In genomic region chr3:44175070-44175469, GRCh38 we compare ENCODE assay signal across 22 cellular contexts.
DNase-seq lines count a peak whose midpoint lies in the region; ATAC-seq and TF ChIP-seq lines count a peak whose summit lies in the region.
"Had no signal": no experiment of that assay in that cellular context is flagged by ENCODE, and none has a peak within 500 bp of the region (broad histone marks: within the 10 kb centered on the region; RNA-seq: fewer than 3 reads in every experiment).

No MANE protein-coding gene starts in this region.

- intact Hi-C loops in left colon (cut with DNase I, micrococcal nuclease) (no loop called here), heart left ventricle (cut with DNase I) (no loop called here)

- no peaks in the 10 kb centered on the region for H3K4me1 ChIP-seq in heart left ventricle
- H3K4me1 ChIP-seq: BE2C; BLaER1 treated with 17β-estradiol and CSF1 and Interleukin-3, amounts not matched to agents 10 nM and 100 nM had no signal

- H3K4me3 ChIP-seq in LNCaP clone FGC (ENCODE audit: low read depth, low read length) (no peak overlapping the region), heart left ventricle (no peak overlapping the region)
- H3K4me3 ChIP-seq: BLaER1 treated with 17β-estradiol and CSF1 and Interleukin-3, amounts not matched to agents 10 nM and 100 nM; GM12878; GM23338 had no signal

- no peaks in the 10 kb centered on the region for H3K9me3 ChIP-seq in heart left ventricle
- H3K9me3 ChIP-seq: BE2C had no signal

- H3K36me3 ChIP-seq in heart left ventricle: no peaks in the 10 kb centered on the region
- H3K36me3 ChIP-seq: BE2C; BLaER1 treated with 17β-estradiol and CSF1 and Interleukin-3, amounts not matched to agents 10 nM and 100 nM had no signal

- H3K27ac ChIP-seq in heart left ventricle: no peak overlapping the region
- H3K27ac ChIP-seq: 22Rv1; BLaER1 treated with 17β-estradiol and CSF1 and Interleukin-3, amounts not matched to agents 10 nM and 100 nM had no signal

- DNase-seq in NCI-H1092 treated with DMSO at 0.1 percent for 48 hours (lab: John Stamatoyannopoulos, UW): peak; percentile 2
- no peak for DNase-seq in NCI-H1092 (lab: John Stamatoyannopoulos, UW)
- peak; percentile 85 for DNase-seq in LNCaP clone FGC (ENCODE audit: low read depth)
- peak; percentile 10 for DNase-seq in NCI-H526 treated with DMSO at 0.1 percent for 48 hours (lab: John Stamatoyannopoulos, UW)
- DNase-seq in left colon: no peak
- no peak for DNase-seq in heart left ventricle
- no peak for DNase-seq in NCI-H1436 (lab: John Stamatoyannopoulos, UW)
- DNase-seq: AML-193; BE2C; CD4-positive, alpha-beta T cell; CD8-positive, alpha-beta memory T cell; DMS 273 treated with DMSO at 0.1 percent for 48 hours; DMS79; EL; GDM1; H9 had no signal

- 54 to 60% (median 57%) methylated on average over 2 of the region's 2 CpGs for WGBS in heart left ventricle, 4 donors

- ATAC-seq in left colon (peak; percentile 80), heart left ventricle (no peak), GM18870 (IDR thresholded peaks at IDR 0.05; ENCODE audit: unreplicated experiment) (no peak)
- ATAC-seq: GM12878, GM23338, HCT116 had no signal

- TF ChIP-seq CTCF in LNCaP clone FGC (IDR thresholded peaks at IDR 0.05; ENCODE audit: control insufficient read depth, extremely low read depth, insufficient read depth) (no peak), heart left ventricle (IDR thresholded peaks at IDR 0.05) (no peak)

- TF ChIP-seq POLR2A in heart left ventricle (IDR thresholded peaks at IDR 0.05): no peak

- peaks cover 0 to 14% (median 0%) of the 10 kb centered on the region in 9 donors for H3K27me3 ChIP-seq in heart left ventricle
- H3K27me3 ChIP-seq: BE2C; BLaER1 treated with 17β-estradiol and CSF1 and Interleukin-3, amounts not matched to agents 10 nM and 100 nM had no signal

Comparison
In these comparisons a context has a peak if more than half of its experiments do, and no peak if none do; other contexts are left out.
1. DNase-seq: peak in NCI-H1092 treated with DMSO at 0.1 percent for 48 hours (single experiment), LNCaP clone FGC (single experiment) and NCI-H526 treated with DMSO at 0.1 percent for 48 hours (single experiment); none in NCI-H1092 (single experiment), left colon (0 of 2), heart left ventricle (0 of 5) and NCI-H1436 (single experiment).